ENCODE assay signal across 31 cellular contexts in the genomic region with DNA sequence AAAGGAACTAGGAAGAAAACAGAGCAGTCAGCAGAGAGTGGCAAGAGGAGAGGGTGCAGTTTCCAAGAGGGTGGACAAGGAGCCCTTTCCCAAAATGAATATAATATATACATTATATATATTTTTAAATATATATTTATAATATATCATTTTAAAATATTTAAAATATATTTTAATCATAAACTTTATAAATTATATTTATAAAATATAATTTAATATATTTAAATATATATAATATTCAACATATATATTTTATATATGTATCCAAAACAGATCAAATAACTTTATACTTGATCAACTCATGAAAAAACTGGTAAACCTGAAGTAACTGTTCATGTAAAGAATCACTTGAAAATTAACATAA.
A peak's percentile ranks its signal among the peaks of the same experiment; 100 is the strongest.
DNase-seq lines count a peak whose midpoint lies in the region; ATAC-seq, FAIRE-seq and TF ChIP-seq lines count a peak whose summit lies in the region.
"Had no signal": no experiment of that assay in that cellular context is flagged by ENCODE, and none has a peak within 500 bp of the region (broad histone marks: within the 10 kb centered on the region; RNA-seq: fewer than 3 reads in every experiment).

No MANE protein-coding gene starts in this region.

- ATAC-seq in HG03432 (IDR thresholded peaks at IDR 0.05; ENCODE audit: unreplicated experiment) (no peak), GM18502 (IDR thresholded peaks at IDR 0.05; ENCODE audit: poor library complexity, unreplicated experiment) (no peak)
- ATAC-seq: K562; mucosa of descending colon; stimulated activated naive CD8-positive, alpha-beta T cell treated with anti-CD3 and anti-CD28 coated beads, Interleukin-15, Interleukin-2, amounts not matched to agents 100 U/mL and 50 U/mL, for 24 hours; T-cell had no signal

- TF ChIP-seq CTCF in HFFc6 (IDR thresholded peaks at IDR 0.05) (no peak), adrenal gland (IDR thresholded peaks at IDR 0.05) (no peak), type B pancreatic cell (conservative IDR thresholded peaks at IDR 0.05) (no peak)

- peak; percentile 33 for FAIRE-seq in frontal cortex (lab: Jason Lieb, UNC)
- FAIRE-seq: GM18507, K562 had no signal

- H3K9me3 ChIP-seq in adrenal gland (replicated peaks in 1 of 3) = no peaks in the 10 kb centered on the region
- H3K9me3 ChIP-seq: left lung, mucosa of descending colon, right lobe of liver had no signal

- no peak for DNase-seq in HFFc6
- no peak for DNase-seq in adrenal gland
- no peak for DNase-seq in frontal cortex (ENCODE audit: low spot score in 2 of 2)
- no peak for DNase-seq in type B pancreatic cell (ENCODE audit: extremely low spot score, unreplicated experiment)
- no peak for DNase-seq in activated CD4-positive, alpha-beta T cell treated with anti-CD3 and anti-CD28 coated beads, Interleukin-2, amount 10 ng/mL, durations not matched to agents 7 days and 5 days
- DNase-seq: activated CD4-positive, alpha-beta T cell treated with anti-CD3 and anti-CD28 coated beads, Interleukin-2, amount 50 U/mL, for 1 hour; AML-193; aorta; CD4-positive, alpha-beta memory T cell; DMS153; dorsolateral prefrontal cortex; GDM1; left lung; MM.1S; mucosa of descending colon; NCI-H1417 treated with DMSO at 0.1 percent for 48 hours; NCI-H2081 treated with DMSO at 0.1 percent for 48 hours; NCI-H345; NCI-H748 treated with DMSO at 0.1 percent for 48 hours; nephron progenitor cell; right lobe of liver; Right ventricle myocardium superior; stimulated activated naive CD8-positive, alpha-beta T cell treated with anti-CD3 and anti-CD28 coated beads, Interleukin-15, Interleukin-2, amounts not matched to agents 100 U/mL and 50 U/mL, for 24 hours; T-cell had no signal

- H3K4me3 Mint-ChIP-seq in HFFc6 (peak overlapping the region; percentile 68), type B pancreatic cell (no peak overlapping the region)
- no peak overlapping the region for H3K4me3 Mint-ChIP-seq in activated CD4-positive, alpha-beta T cell treated with anti-CD3 and anti-CD28 coated beads, Interleukin-2, amount 10 ng/mL, durations not matched to agents 7 days and 5 days
- H3K4me3 Mint-ChIP-seq: activated naive CD4-positive, alpha-beta T cell treated with anti-CD3 and anti-CD28 coated beads, Interleukin-2, amount 50 U/mL, for 24 hours; CD4-positive, alpha-beta memory T cell; central memory CD8-positive, alpha-beta T cell; GM23338; nephron progenitor cell; T-cell had no signal

- H3K4me3 ChIP-seq in adrenal gland = no peak overlapping the region
- H3K4me3 ChIP-seq: dorsolateral prefrontal cortex, GM23338, K562, left lung, mucosa of descending colon, right lobe of liver had no signal

- peak overlapping the region in 3 of 5 donors; percentile 18 to 70 (median 47) for H3K27ac ChIP-seq in adrenal gland
- H3K27ac ChIP-seq: dorsolateral prefrontal cortex, left lung, right lobe of liver had no signal

- TF ChIP-seq POLR2A in adrenal gland (IDR thresholded peaks at IDR 0.05) = no peak

- H3K4me1 Mint-ChIP-seq in HFFc6 (ENCODE audit: low read depth) = peaks cover 33% of the 10 kb centered on the region
- H3K4me1 Mint-ChIP-seq in type B pancreatic cell (ENCODE audit: unreplicated experiment) = peaks cover 19% of the 10 kb centered on the region
- H3K4me1 Mint-ChIP-seq in activated CD4-positive, alpha-beta T cell treated with anti-CD3 and anti-CD28 coated beads, Interleukin-2, amount 10 ng/mL, durations not matched to agents 7 days and 5 days = no peaks in the 10 kb centered on the region
- H3K4me1 Mint-ChIP-seq: activated naive CD4-positive, alpha-beta T cell treated with anti-CD3 and anti-CD28 coated beads, Interleukin-2, amount 50 U/mL, for 24 hours; central memory CD8-positive, alpha-beta T cell; T-cell had no signal

- H3K27me3 Mint-ChIP-seq in HFFc6 (ENCODE audit: insufficient read depth) (peaks cover 2% of the 10 kb centered on the region; the same call in 1 of the 2 replicates), type B pancreatic cell (no peaks in the 10 kb centered on the region)
- peaks cover 2% of the 10 kb centered on the region for H3K27me3 Mint-ChIP-seq in activated CD4-positive, alpha-beta T cell treated with anti-CD3 and anti-CD28 coated beads, Interleukin-2, amount 10 ng/mL, durations not matched to agents 7 days and 5 days
- H3K27me3 Mint-ChIP-seq: central memory CD8-positive, alpha-beta T cell had no signal

- POLR2A ChIA-PET in activated CD4-positive, alpha-beta T cell treated with anti-CD3 and anti-CD28 coated beads, Interleukin-2, amount 10 ng/mL, durations not matched to agents 7 days and 5 days (lab: Charles Lee) = no interaction called here

- no peaks in the 10 kb centered on the region for H3K9me3 Mint-ChIP-seq in HFFc6
- no peaks in the 10 kb centered on the region for H3K9me3 Mint-ChIP-seq in type B pancreatic cell
- H3K9me3 Mint-ChIP-seq in activated CD4-positive, alpha-beta T cell treated with anti-CD3 and anti-CD28 coated beads, Interleukin-2, amount 10 ng/mL, durations not matched to agents 7 days and 5 days = no peaks in the 10 kb centered on the region
- H3K9me3 Mint-ChIP-seq: activated naive CD4-positive, alpha-beta T cell treated with anti-CD3 and anti-CD28 coated beads, Interleukin-2, amount 50 U/mL, for 24 hours; CD4-positive, alpha-beta memory T cell; central memory CD8-positive, alpha-beta T cell; GM23338; nephron progenitor cell; T-cell had no signal

- H3K4me1 ChIP-seq in adrenal gland (replicated peaks in 1 of 2) = peaks cover 6 to 12% of the 10 kb centered on the region in 2 donors
- H3K4me1 ChIP-seq: left lung, right lobe of liver had no signal

- H3K36me3 Mint-ChIP-seq in HFFc6 (ENCODE audit: low read depth) (no peaks in the 10 kb centered on the region), type B pancreatic cell (no peaks in the 10 kb centered on the region)
- no peaks in the 10 kb centered on the region for H3K36me3 Mint-ChIP-seq in activated CD4-positive, alpha-beta T cell treated with anti-CD3 and anti-CD28 coated beads, Interleukin-2, amount 10 ng/mL, durations not matched to agents 7 days and 5 days (ENCODE audit: low read depth)
- H3K36me3 Mint-ChIP-seq: activated naive CD4-positive, alpha-beta T cell treated with anti-CD3 and anti-CD28 coated beads, Interleukin-2, amount 50 U/mL, for 24 hours; CD4-positive, alpha-beta memory T cell; T-cell had no signal

- H3K27ac Mint-ChIP-seq in HFFc6 (peak overlapping the region; percentile 70), type B pancreatic cell (peak overlapping the region; percentile 27)
- H3K27ac Mint-ChIP-seq in activated CD4-positive, alpha-beta T cell treated with anti-CD3 and anti-CD28 coated beads, Interleukin-2, amount 10 ng/mL, durations not matched to agents 7 days and 5 days = no peak overlapping the region
- H3K27ac Mint-ChIP-seq: activated naive CD4-positive, alpha-beta T cell treated with anti-CD3 and anti-CD28 coated beads, Interleukin-2, amount 50 U/mL, for 24 hours; CD4-positive, alpha-beta memory T cell; GM23338; nephron progenitor cell; T-cell had no signal

- no peaks in the 10 kb centered on the region for H3K27me3 ChIP-seq in adrenal gland
- H3K27me3 ChIP-seq: right lobe of liver had no signal

- intact Hi-C loops in adrenal gland (cut with DNase I) = no loop called here

- CTCF ChIA-PET in activated CD4-positive, alpha-beta T cell treated with anti-CD3 and anti-CD28 coated beads, Interleukin-2, amount 10 ng/mL, durations not matched to agents 7 days and 5 days (lab: Charles Lee) = no interaction called here

- H3K36me3 ChIP-seq in adrenal gland (replicated peaks in 1 of 2) = no peaks in the 10 kb centered on the region
- H3K36me3 ChIP-seq: left lung, right lobe of liver had no signal
